ENCODE assay signal across 10 cellular contexts in the genomic region with DNA sequence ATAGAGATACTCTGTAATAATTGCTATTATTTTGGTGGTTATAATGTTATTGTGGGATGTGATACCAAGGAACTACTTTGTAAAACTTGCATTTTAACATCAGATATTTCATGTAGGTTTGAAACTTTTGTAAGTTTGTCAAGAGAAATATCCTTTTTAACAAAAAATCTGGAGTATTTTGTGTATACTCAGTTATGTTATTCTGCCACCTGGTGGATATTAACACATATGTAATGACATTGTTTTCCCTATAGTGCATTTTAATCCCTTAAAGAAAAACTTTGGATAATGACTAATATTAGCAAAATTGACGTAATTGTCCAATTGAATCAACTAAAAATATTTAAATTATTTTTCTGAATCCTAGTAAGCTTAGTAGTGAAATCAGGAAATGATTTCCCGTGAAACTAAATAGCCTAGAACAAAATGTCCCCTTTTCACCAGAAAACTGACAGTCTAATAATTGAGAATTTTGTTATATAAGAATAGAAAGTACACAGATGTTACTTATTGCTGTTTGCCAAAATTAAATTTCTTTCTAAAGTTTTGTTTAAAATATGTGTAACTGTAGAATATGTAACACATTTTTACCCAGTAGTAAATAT. TPM values are rescaled to one million over a fixed set of nuclear protein-coding genes. Genes with fewer than 3 reads are reported as not detected.
DNase-seq lines count a peak whose midpoint lies in the region; ATAC-seq and TF ChIP-seq lines count a peak whose summit lies in the region.
"Had no signal": no experiment of that assay in that cellular context is flagged by ENCODE, and none has a peak within 500 bp of the region (broad histone marks: within the 10 kb centered on the region; RNA-seq: fewer than 3 reads in every experiment).

No MANE protein-coding gene starts in this region.

- peaks cover 4% of the 10 kb centered on the region for H3K36me3 Mint-ChIP-seq in activated B cell treated with CpG ODN at 0.5 μM for 24 hours (ENCODE audit: low read depth)

- H3K4me1 ChIP-seq in lower lobe of right lung: peaks cover 5% of the 10 kb centered on the region

- intact Hi-C loops in activated B cell treated with CpG ODN at 0.5 μM for 24 hours (cut with micrococcal nuclease) (loop anchor here (5.0 kb wide), 1 partner anchor 979 kb away; no protein-coding TSS in a partner anchor), lower lobe of right lung (cut with DNase I) (no loop called here)

- no peaks in the 10 kb centered on the region for H3K9me3 ChIP-seq in lower lobe of right lung

- ATAC-seq in activated B cell treated with CpG ODN at 0.5 μM for 24 hours (ENCODE audit: low read depth) (no peak), lower lobe of right lung (no peak), HG03159 (IDR thresholded peaks at IDR 0.05; ENCODE audit: unreplicated experiment) (no peak)

- no peak overlapping the region for H3K4me3 Mint-ChIP-seq in activated B cell treated with CpG ODN at 0.5 μM for 24 hours

- peak; percentile 64 for DNase-seq in ELR (ENCODE audit: low read depth)
- no peak for DNase-seq in HFF-Myc (ENCODE audit: extremely low read depth, low read depth)
- DNase-seq in activated B cell treated with CpG ODN at 0.5 μM for 24 hours: no peak
- no peak for DNase-seq in lower lobe of right lung
- DNase-seq in SHP77 treated with DMSO at 0.1 percent for 48 hours (lab: John Stamatoyannopoulos, UW): no peak
- no peak for DNase-seq in COR-L47 (lab: John Stamatoyannopoulos, UW)
- DNase-seq in NCI-H526 treated with DMSO at 0.1 percent for 48 hours (lab: John Stamatoyannopoulos, UW): no peak
- DNase-seq: activated T-cell treated with anti-CD3 and anti-CD28 coated beads, Interleukin-2, amount 50 U/mL, for 48 hours; nucleus accumbens had no signal

- H3K4me1 Mint-ChIP-seq in activated B cell treated with CpG ODN at 0.5 μM for 24 hours: no peaks in the 10 kb centered on the region

- POLR2A ChIA-PET in activated B cell treated with CpG ODN at 0.5 μM for 24 hours (lab: Charles Lee): no interaction called here

- no peak overlapping the region for H3K27ac Mint-ChIP-seq in activated B cell treated with CpG ODN at 0.5 μM for 24 hours

- peaks cover 43% of the 10 kb centered on the region for H3K36me3 ChIP-seq in lower lobe of right lung

- H3K9me3 Mint-ChIP-seq in activated B cell treated with CpG ODN at 0.5 μM for 24 hours: no peaks in the 10 kb centered on the region

- CTCF ChIA-PET in activated B cell treated with CpG ODN at 0.5 μM for 24 hours (lab: Charles Lee): no interaction called here

- peak; percentile 8 for TF ChIP-seq CTCF in HFF-Myc (IDR thresholded peaks at IDR 0.05; ENCODE audit: low read depth, low read length, missing control alignments)
- peak; percentile 23 for TF ChIP-seq CTCF in activated B cell treated with CpG ODN at 0.5 μM for 24 hours (IDR thresholded peaks at IDR 0.05)
- peak; percentile 53 for TF ChIP-seq CTCF in lower lobe of right lung (IDR thresholded peaks at IDR 0.05)

- H3K4me3 ChIP-seq in HFF-Myc (replicated peaks; ENCODE audit: low read depth, low read length) (no peak overlapping the region), lower lobe of right lung (no peak overlapping the region)

- no peaks in the 10 kb centered on the region for H3K27me3 ChIP-seq in lower lobe of right lung (ENCODE audit: low read depth)

- H3K27ac ChIP-seq in lower lobe of right lung: no peak overlapping the region

- H3K27me3 Mint-ChIP-seq in activated B cell treated with CpG ODN at 0.5 μM for 24 hours: no peaks in the 10 kb centered on the region

RNA-seq across cellular contexts. Expression of a gene that starts 39.6 kb away (rescaled TPM):
- 4.1 and 5.8 TPM in 2 replicates for total RNA-seq in activated B cell treated with CpG ODN at 0.5 μM for 24 hours
- 25.3 TPM for total RNA-seq in lower lobe of right lung
